25 cellular contexts compared by ENCODE assay signal in the genomic region with DNA sequence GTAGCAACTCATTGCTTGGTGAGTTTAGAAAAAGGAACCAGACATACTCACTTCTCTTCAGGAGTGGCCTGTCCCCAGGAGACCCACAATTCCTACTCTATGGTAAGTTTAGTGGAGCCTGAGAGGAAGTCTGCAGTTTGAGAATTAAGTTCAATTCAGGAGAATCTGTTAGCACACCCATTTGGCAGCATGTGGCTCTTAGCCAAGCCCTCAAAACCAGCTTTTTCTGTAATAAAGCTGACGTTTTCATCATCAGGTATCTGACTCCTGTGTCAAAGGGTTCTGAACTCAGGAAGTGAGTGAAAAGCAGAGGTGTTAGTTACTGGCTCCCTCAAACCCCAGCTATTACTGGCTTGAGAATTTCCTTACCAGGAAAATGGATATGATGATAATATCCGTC. TPM values are rescaled to one million over a fixed set of nuclear protein-coding genes. Genes with fewer than 3 reads are reported as not detected.
DNase-seq lines count a peak whose midpoint lies in the region; ATAC-seq and TF ChIP-seq lines count a peak whose summit lies in the region.
"Had no signal": no experiment of that assay in that cellular context is flagged by ENCODE, and none has a peak within 500 bp of the region (broad histone marks: within the 10 kb centered on the region; RNA-seq: fewer than 3 reads in every experiment).

No MANE protein-coding gene starts in this region.

- peaks cover 6% of the 10 kb centered on the region for H3K27me3 Mint-ChIP-seq in activated CD4-positive, alpha-beta T cell treated with anti-CD3 and anti-CD28 coated beads for 36 hours
- peaks cover 20% of the 10 kb centered on the region for H3K27me3 Mint-ChIP-seq in activated naive CD8-positive, alpha-beta T cell treated with anti-CD3 and anti-CD28 coated beads for 36 hours
- H3K27me3 Mint-ChIP-seq: CD4-positive, alpha-beta memory T cell had no signal

- no peak overlapping the region for H3K4me2 ChIP-seq in osteoblast (ENCODE audit: insufficient read depth, low read length)
- H3K4me2 ChIP-seq: smooth muscle cell had no signal

- H3K4me1 Mint-ChIP-seq in activated CD4-positive, alpha-beta T cell treated with anti-CD3 and anti-CD28 coated beads for 36 hours, result peaks cover 71% of the 10 kb centered on the region
- H3K4me1 Mint-ChIP-seq in activated naive CD8-positive, alpha-beta T cell treated with anti-CD3 and anti-CD28 coated beads for 36 hours, result peaks cover 77% of the 10 kb centered on the region

- H3K27ac ChIP-seq in C4-2B (peak overlapping the region; percentile 39; the same call in 1 of the 2 replicates), osteoblast (ENCODE audit: low read depth, low read length) (no peak overlapping the region)
- H3K27ac ChIP-seq: cardiac muscle cell, SJCRH30, testis had no signal

- POLR2A ChIA-PET in activated CD4-positive, alpha-beta T cell treated with anti-CD3 and anti-CD28 coated beads for 36 hours (lab: Charles Lee), result interaction anchor here (1.4 kb wide), 1 partner anchor 9 kb away, joined by 13 read pairs; no protein-coding TSS in a partner anchor

- H3K79me2 ChIP-seq in osteoblast (ENCODE audit: insufficient read depth, low read length), result no peaks in the 10 kb centered on the region

- no peak overlapping the region for H3K4me3 ChIP-seq in osteoblast (ENCODE audit: insufficient read depth, low read length)
- H3K4me3 ChIP-seq: cardiac muscle cell, SJCRH30, smooth muscle cell, testis had no signal

- H4K20me1 ChIP-seq in osteoblast (ENCODE audit: insufficient read depth, low read length), result no peaks in the 10 kb centered on the region

- CTCF ChIA-PET in activated CD4-positive, alpha-beta T cell treated with anti-CD3 and anti-CD28 coated beads for 36 hours (lab: Charles Lee), result interaction anchor here (0.8 to 1.1 kb wide), 5 partner anchors 21 to 157 kb away, joined by 3 to 4 read pairs (median 3); no protein-coding TSS in a partner anchor

- DNase-seq in activated CD4-positive, alpha-beta T cell treated with anti-CD3 and anti-CD28 coated beads for 36 hours, result peak; percentile 52
- no peak for DNase-seq in activated CD4-positive, alpha-beta T cell treated with anti-CD3 and anti-CD28 coated beads, Interleukin-2, amount 50 U/mL, for 1 hour
- DNase-seq in NCI-H1694 treated with DMSO at 0.1 percent for 48 hours (lab: John Stamatoyannopoulos, UW) (peak; percentile 41), osteoblast (ENCODE audit: insufficient read length, low spot score, missing footprints) (no peak)
- no peak for DNase-seq in activated naive CD8-positive, alpha-beta T cell treated with anti-CD3 and anti-CD28 coated beads for 36 hours
- DNase-seq: activated CD4-positive, CD25-positive, alpha-beta regulatory T cell; CD4-positive, alpha-beta memory T cell; foreskin fibroblast; MM.1S; NCI-H2081; NCI-H524; nephron progenitor cell; SJCRH30; stimulated activated CD4-positive, alpha-beta T cell treated with anti-CD3 and anti-CD28 coated beads, Interleukin-4, amount 100 ng/mL, for 4 hours; testis had no signal

- no peaks in the 10 kb centered on the region for H3K36me3 ChIP-seq in osteoblast (ENCODE audit: insufficient read depth, low read length)
- H3K36me3 ChIP-seq: cardiac muscle cell, SJCRH30 had no signal

- TF ChIP-seq CTCF in C4-2B (conservative IDR thresholded peaks at IDR 0.05), result no peak
- no peak for TF ChIP-seq CTCF in osteoblast (IDR thresholded peaks at IDR 0.05; ENCODE audit: extremely low read depth, low read depth, low read length)

- H3K27ac Mint-ChIP-seq in activated CD4-positive, alpha-beta T cell treated with anti-CD3 and anti-CD28 coated beads for 36 hours, result peak overlapping the region; percentile 82
- H3K27ac Mint-ChIP-seq in activated naive CD8-positive, alpha-beta T cell treated with anti-CD3 and anti-CD28 coated beads for 36 hours, result peak overlapping the region; percentile 58
- H3K27ac Mint-ChIP-seq: mesothelial cell of epicardium; nephron progenitor cell; T-helper 2 cell treated with Interferon-gamma antibody and Interleukin-4, amounts not matched to agents 5 μg/mL and 100 μg/mL, for 36 hours had no signal

- peaks cover 2% of the 10 kb centered on the region for H3K36me3 Mint-ChIP-seq in activated CD4-positive, alpha-beta T cell treated with anti-CD3 and anti-CD28 coated beads for 36 hours (ENCODE audit: low read depth)
- H3K36me3 Mint-ChIP-seq in activated naive CD8-positive, alpha-beta T cell treated with anti-CD3 and anti-CD28 coated beads for 36 hours, result peaks cover 4% of the 10 kb centered on the region
- H3K36me3 Mint-ChIP-seq: mesothelial cell of epicardium had no signal

- no peaks in the 10 kb centered on the region for H3K27me3 ChIP-seq in osteoblast (ENCODE audit: insufficient read depth, low read length)
- H3K27me3 ChIP-seq: cardiac muscle cell, SJCRH30, testis had no signal

- no peaks in the 10 kb centered on the region for H3K9me3 ChIP-seq in osteoblast (ENCODE audit: low read depth, low read length)
- H3K9me3 ChIP-seq: SJCRH30, testis had no signal

- no peak overlapping the region for H3K4me3 Mint-ChIP-seq in activated CD4-positive, alpha-beta T cell treated with anti-CD3 and anti-CD28 coated beads for 36 hours
- no peak overlapping the region for H3K4me3 Mint-ChIP-seq in activated naive CD8-positive, alpha-beta T cell treated with anti-CD3 and anti-CD28 coated beads for 36 hours
- H3K4me3 Mint-ChIP-seq: CD4-positive, alpha-beta memory T cell; mesothelial cell of epicardium; nephron progenitor cell; T-helper 2 cell treated with Interferon-gamma antibody and Interleukin-4, amounts not matched to agents 5 μg/mL and 100 μg/mL, for 36 hours had no signal

- H3K9me3 Mint-ChIP-seq in activated CD4-positive, alpha-beta T cell treated with anti-CD3 and anti-CD28 coated beads for 36 hours (ENCODE audit: low read depth), result peaks cover 5% of the 10 kb centered on the region
- H3K9me3 Mint-ChIP-seq in activated naive CD8-positive, alpha-beta T cell treated with anti-CD3 and anti-CD28 coated beads for 36 hours, result peaks cover 7% of the 10 kb centered on the region

- peak; percentile 57 for ATAC-seq in activated CD4-positive, alpha-beta T cell treated with anti-CD3 and anti-CD28 coated beads for 36 hours
- ATAC-seq in GM21423 (IDR thresholded peaks at IDR 0.05; ENCODE audit: unreplicated experiment) (no peak), GM21825 (IDR thresholded peaks at IDR 0.05; ENCODE audit: unreplicated experiment) (no peak)
- ATAC-seq: HepG2 had no signal

- intact Hi-C loops in activated CD4-positive, alpha-beta T cell treated with anti-CD3 and anti-CD28 coated beads for 36 hours (cut with DNase I, micrococcal nuclease), result no loop called here

- H3K4me1 ChIP-seq in osteoblast (ENCODE audit: insufficient read depth, low read length), result no peaks in the 10 kb centered on the region

- H2AFZ ChIP-seq in osteoblast (ENCODE audit: low read length), result no peak overlapping the region

RNA-seq across cellular contexts. Expression of a gene that starts 20.4 kb away (rescaled TPM):
- total RNA-seq in activated CD4-positive, alpha-beta T cell treated with anti-CD3 and anti-CD28 coated beads for 36 hours, result 10 to 100 TPM; 27.2 to 30.6 TPM
- total RNA-seq in activated naive CD8-positive, alpha-beta T cell treated with anti-CD3 and anti-CD28 coated beads for 36 hours, result 10 to 100 TPM; 68.1 to 70.7 TPM
- total RNA-seq in osteoblast, result under 0.01 and 0.29 TPM in 2 replicates
- total RNA-seq: HepG2 had no signal

RNA-seq across cellular contexts. Expression of a gene that starts 35.5 kb away (rescaled TPM):
- 1 to 10 TPM; 3.7 to 4.0 TPM for total RNA-seq in activated CD4-positive, alpha-beta T cell treated with anti-CD3 and anti-CD28 coated beads for 36 hours
- 1 to 10 TPM; 4.1 to 4.3 TPM for total RNA-seq in activated naive CD8-positive, alpha-beta T cell treated with anti-CD3 and anti-CD28 coated beads for 36 hours
- 7.2 and 9.1 TPM in 2 replicates for total RNA-seq in osteoblast

RNA-seq across cellular contexts. Expression of a gene that starts 59.8 kb away (rescaled TPM):
- not detected for total RNA-seq in activated CD4-positive, alpha-beta T cell treated with anti-CD3 and anti-CD28 coated beads for 36 hours
- total RNA-seq in activated naive CD8-positive, alpha-beta T cell treated with anti-CD3 and anti-CD28 coated beads for 36 hours, result not detected
- not detected in 2 replicates for total RNA-seq in osteoblast
- total RNA-seq: CD4-positive, alpha-beta memory T cell; dermis microvascular lymphatic vessel endothelial cell; HepG2; mesothelial cell of epicardium; pulmonary artery endothelial cell; smooth muscle cell had no signal

Comparison
In these comparisons a context has a peak if more than half of its experiments do, and no peak if none do; other contexts are left out.
1. DNase-seq: peak in activated CD4-positive, alpha-beta T cell treated with anti-CD3 and anti-CD28 coated beads for 36 hours (single experiment) and NCI-H1694 treated with DMSO at 0.1 percent for 48 hours (single experiment); none in activated CD4-positive, alpha-beta T cell treated with anti-CD3 and anti-CD28 coated beads, Interleukin-2, amount 50 U/mL, for 1 hour (single experiment), activated naive CD8-positive, alpha-beta T cell treated with anti-CD3 and anti-CD28 coated beads for 36 hours (single experiment) and osteoblast (single experiment).
2. RNA of a gene that starts 20.4 kb away (total RNA-seq): 68.1 to 70.7 TPM in activated naive CD8-positive, alpha-beta T cell treated with anti-CD3 and anti-CD28 coated beads for 36 hours and 27.2 to 30.6 TPM in activated CD4-positive, alpha-beta T cell treated with anti-CD3 and anti-CD28 coated beads for 36 hours; under 0.01 to 0.29 TPM in osteoblast; every median in the first group is over 10 times any median in the second.